In the genomic region with DNA sequence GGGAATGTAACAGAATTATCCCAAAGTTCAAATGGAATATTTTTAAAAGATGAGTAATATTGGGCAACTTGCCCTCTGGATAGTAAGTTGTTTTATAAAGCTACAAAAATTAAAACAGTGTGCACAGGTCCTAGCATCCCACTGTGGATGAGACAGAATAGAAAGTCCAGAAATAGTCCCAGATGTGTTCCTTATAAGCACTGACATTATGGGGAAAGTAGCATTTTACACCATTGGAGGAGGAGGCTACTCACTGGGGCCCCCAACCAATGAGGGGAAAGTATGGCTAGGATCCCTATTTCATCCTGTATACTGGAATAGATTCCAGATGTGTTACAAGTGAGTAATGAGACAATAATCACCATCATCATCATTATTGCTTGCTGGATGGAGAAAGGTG, we compare ENCODE assay signal across 1 cellular context.
TF ChIP-seq lines count a peak whose summit lies in the region.

No MANE protein-coding gene starts in this region.

TF ChIP-seq in K562, 482 proteins besides CTCF, POLR2A, EP300 and RAD21:
- TF ChIP-seq GTF2B (IDR thresholded peaks at IDR 0.05; ENCODE audit: extremely low read depth, insufficient read length) (no peak), NCOR1 (IDR thresholded peaks at IDR 0.05) (no peak), HCFC1 (IDR thresholded peaks at IDR 0.05; ENCODE audit: low read depth, low read length) (no peak), ZNF511 (CRISPR knock-in tag; IDR thresholded peaks at IDR 0.05) (no peak)
